Comparison of ENCODE assay signal across 21 cellular contexts in the genomic region with DNA sequence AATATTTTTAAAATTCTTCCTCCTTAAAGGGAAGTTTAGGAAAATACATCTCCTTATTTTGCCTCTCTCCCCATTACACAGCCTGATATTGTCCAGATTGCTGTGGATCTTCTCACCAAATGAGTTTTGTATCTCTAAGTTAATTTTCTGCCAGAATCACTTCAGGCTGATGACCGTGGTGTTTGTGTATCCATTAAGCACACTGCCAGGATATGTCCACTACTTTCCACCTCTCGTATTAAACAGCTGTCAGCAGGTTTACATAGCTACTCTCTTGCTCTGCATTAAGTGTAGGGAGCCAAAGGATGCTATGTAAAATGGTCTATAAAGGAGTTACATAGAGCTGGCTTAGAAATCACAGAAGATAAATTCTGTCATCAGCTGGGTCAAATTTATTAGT.
DNase-seq lines count a peak whose midpoint lies in the region; ATAC-seq and TF ChIP-seq lines count a peak whose summit lies in the region.
"Had no signal": no experiment of that assay in that cellular context is flagged by ENCODE, and none has a peak within 500 bp of the region (broad histone marks: within the 10 kb centered on the region; RNA-seq: fewer than 3 reads in every experiment).

No MANE protein-coding gene starts in this region.

- DNase-seq in G401 (ENCODE audit: low spot score), result peak; percentile 59
- DNase-seq in NCI-H146 (lab: John Stamatoyannopoulos, UW), result peak; percentile 98
- peak; percentile 95 for DNase-seq in NCI-H748 (lab: John Stamatoyannopoulos, UW; ENCODE audit: unreplicated experiment)
- DNase-seq in glutamatergic neuron, result no peak
- DNase-seq in mesenteric fat pad (ENCODE audit: low spot score), result no peak
- DNase-seq in aorta, result no peak
- no peak for DNase-seq in NCI-H2107 (lab: John Stamatoyannopoulos, UW)
- DNase-seq: activated CD4-positive, CD25-positive, alpha-beta regulatory T cell; activated CD8-positive, alpha-beta T cell treated with anti-CD3 and anti-CD28 coated beads for 36 hours; activated naive CD4-positive, alpha-beta T cell treated with anti-CD3 and anti-CD28 coated beads for 36 hours; amygdala; CD8-positive, alpha-beta memory T cell; foreskin keratinocyte; lower lobe of right lung; NCI-H1436 treated with DMSO at 0.1 percent for 48 hours; Peyer's patch; stimulated activated CD4-positive, alpha-beta T cell treated with anti-CD3 and anti-CD28 coated beads, Interleukin-4, amount 100 ng/mL, for 1 hour; transverse colon had no signal

- H3K36me3 Mint-ChIP-seq in glutamatergic neuron (ENCODE audit: unreplicated experiment), result no peaks in the 10 kb centered on the region

- 80 to 81% methylated on average over 2 of the region's 2 CpGs for WGBS in aorta, 2 donors

- peaks cover 2% of the 10 kb centered on the region for H3K27me3 Mint-ChIP-seq in glutamatergic neuron (ENCODE audit: unreplicated experiment)
- H3K27me3 Mint-ChIP-seq: activated CD8-positive, alpha-beta T cell treated with anti-CD3 and anti-CD28 coated beads for 36 hours; CD8-positive, alpha-beta memory T cell; stimulated activated naive CD8-positive, alpha-beta T cell treated with anti-CD3 and anti-CD28 coated beads, Interleukin-15, Interleukin-2, amounts not matched to agents 100 ng/mL and 50 ng/mL, for 24 hours had no signal

- H3K4me3 Mint-ChIP-seq in glutamatergic neuron (ENCODE audit: unreplicated experiment), result no peak overlapping the region
- H3K4me3 Mint-ChIP-seq: activated CD8-positive, alpha-beta T cell treated with anti-CD3 and anti-CD28 coated beads for 36 hours; activated naive CD4-positive, alpha-beta T cell treated with anti-CD3 and anti-CD28 coated beads for 36 hours; CD8-positive, alpha-beta memory T cell; stimulated activated naive CD8-positive, alpha-beta T cell treated with anti-CD3 and anti-CD28 coated beads, Interleukin-15, Interleukin-2, amounts not matched to agents 100 ng/mL and 50 ng/mL, for 24 hours had no signal

- no peaks in the 10 kb centered on the region for H3K9me3 ChIP-seq in aorta (ENCODE audit: control insufficient read depth, low read length)
- H3K9me3 ChIP-seq: lower lobe of right lung, Peyer's patch, transverse colon had no signal

- H3K27ac ChIP-seq in aorta (ENCODE audit: low read depth in 1 of 2, low read length in 2 of 2), result no peak overlapping the region
- H3K27ac ChIP-seq: foreskin keratinocyte, hepatocyte, lower lobe of right lung, Peyer's patch, SK-N-MC, transverse colon had no signal

- no peaks in the 10 kb centered on the region for H3K36me3 ChIP-seq in aorta (ENCODE audit: control insufficient read depth in 1 of 2, insufficient read depth in 2 of 2, low read length in 1 of 2)
- H3K36me3 ChIP-seq: lower lobe of right lung, Peyer's patch, transverse colon had no signal

- H3K4me1 ChIP-seq in aorta (ENCODE audit: control insufficient read depth in 1 of 2, insufficient read depth in 2 of 2, low read length in 2 of 2), result peaks cover 0 to 5% of the 10 kb centered on the region in 2 donors
- H3K4me1 ChIP-seq: foreskin keratinocyte, lower lobe of right lung had no signal

- no peak overlapping the region for H3K4me3 ChIP-seq in aorta (ENCODE audit: low read length in 2 of 2)
- H3K4me3 ChIP-seq: hepatocyte, lower lobe of right lung, Peyer's patch, SK-N-MC, transverse colon had no signal

- no peaks in the 10 kb centered on the region for H3K9me3 Mint-ChIP-seq in glutamatergic neuron (ENCODE audit: unreplicated experiment)

- H3K27ac Mint-ChIP-seq in glutamatergic neuron (ENCODE audit: unreplicated experiment), result peak overlapping the region; percentile 74
- H3K27ac Mint-ChIP-seq: activated CD8-positive, alpha-beta T cell treated with anti-CD3 and anti-CD28 coated beads for 36 hours; stimulated activated naive CD8-positive, alpha-beta T cell treated with anti-CD3 and anti-CD28 coated beads, Interleukin-15, Interleukin-2, amounts not matched to agents 100 ng/mL and 50 ng/mL, for 24 hours had no signal

- H3K27me3 ChIP-seq in aorta (ENCODE audit: control insufficient read depth in 1 of 2, insufficient read depth in 2 of 2, low read length in 1 of 2), result no peaks in the 10 kb centered on the region
- H3K27me3 ChIP-seq: foreskin keratinocyte, hepatocyte, Peyer's patch, transverse colon had no signal

- no peak for ATAC-seq in aorta (ENCODE audit: low FRiP score)
- ATAC-seq: activated CD8-positive, alpha-beta T cell treated with anti-CD3 and anti-CD28 coated beads for 36 hours; foreskin keratinocyte; lower lobe of right lung had no signal

- intact Hi-C loops in aorta (cut with DNase I), result no loop called here

- TF ChIP-seq CTCF in glutamatergic neuron (IDR thresholded peaks at IDR 0.05; ENCODE audit: partially characterized antibody, unreplicated experiment), result no peak

- peaks cover 16% of the 10 kb centered on the region for H3K4me1 Mint-ChIP-seq in glutamatergic neuron (ENCODE audit: low read depth, unreplicated experiment)

- in situ Hi-C loops in G401 (cut with HindIII; ENCODE audit: low sequenced_read_pairs), result no loop called here

Comparison
In these comparisons a context has a peak if more than half of its experiments do, and no peak if none do; other contexts are left out.
1. DNase-seq: peak in G401 (single experiment), NCI-H146 (single experiment) and NCI-H748 (single experiment); none in glutamatergic neuron (single experiment), mesenteric fat pad (single experiment), aorta (0 of 2) and NCI-H2107 (single experiment).